In genomic region chr12:48977290-48978281, GRCh38 we compare ENCODE assay signal across 8 cellular contexts. TPM values are rescaled to one million over a fixed set of nuclear protein-coding genes. Genes with fewer than 3 reads are reported as not detected.
A peak's percentile ranks its signal among the peaks of the same experiment; 100 is the strongest.
DNase-seq lines count a peak whose midpoint lies in the region; ATAC-seq, FAIRE-seq and TF ChIP-seq lines count a peak whose summit lies in the region.

No MANE protein-coding gene starts in this region.

- in situ Hi-C loops in GM13977 (cut with MboI; ENCODE audit: low pct_unique_long_range_greater_than_20kb, low sequenced_read_pairs, unreplicated experiment) = no loop called here

- H3K4me3 ChIP-seq in Jurkat, Clone E6-1 (ENCODE audit: low read length) = no peak overlapping the region
- peak overlapping the region; percentile 27 for H3K4me3 ChIP-seq in colonic mucosa

- POLR2A ChIA-PET in activated CD4-positive, alpha-beta T cell treated with anti-CD3 and anti-CD28 coated beads for 36 hours (lab: Charles Lee) = interaction anchor here (0.5 to 0.7 kb wide), 2 partner anchors 21 to 33 kb away, joined by 5 read pairs; no protein-coding TSS in a partner anchor

- no peak overlapping the region for H3K27ac ChIP-seq in 22Rv1
- no peak overlapping the region for H3K27ac ChIP-seq in colonic mucosa

- H3K4me1 Mint-ChIP-seq in activated CD4-positive, alpha-beta T cell treated with anti-CD3 and anti-CD28 coated beads for 36 hours = peaks cover 54% of the 10 kb centered on the region
- H3K4me1 Mint-ChIP-seq in naive B cell = peaks cover 47 to 58% (median 48%) of the 10 kb centered on the region in 3 donors

- peak; percentile 69 for ATAC-seq in activated CD4-positive, alpha-beta T cell treated with anti-CD3 and anti-CD28 coated beads for 36 hours
- ATAC-seq in naive B cell (ENCODE audit: low read depth in 2 of 2) = peak; percentile 70 to 74
- peak; percentile 68 for ATAC-seq in stimulated activated naive CD8-positive, alpha-beta T cell treated with anti-CD3 and anti-CD28 coated beads, Interleukin-15, Interleukin-2, amounts not matched to agents 100 U/mL and 50 U/mL, for 24 hours

- H3K27ac Mint-ChIP-seq in activated CD4-positive, alpha-beta T cell treated with anti-CD3 and anti-CD28 coated beads for 36 hours = peak overlapping the region; percentile 10
- H3K27ac Mint-ChIP-seq in naive B cell = peak overlapping the region; percentile 80 to 93 (median 86)

- no peak for FAIRE-seq in GM19239 (lab: Jason Lieb, UNC)

- H3K36me3 ChIP-seq in colonic mucosa = no peaks in the 10 kb centered on the region

- H3K27me3 Mint-ChIP-seq in activated CD4-positive, alpha-beta T cell treated with anti-CD3 and anti-CD28 coated beads for 36 hours = peaks cover 73% of the 10 kb centered on the region
- H3K27me3 Mint-ChIP-seq in naive B cell = peaks cover 59 to 88% (median 85%) of the 10 kb centered on the region in 3 donors

- no peaks in the 10 kb centered on the region for H3K9me3 ChIP-seq in colonic mucosa

- peak; percentile 91 for DNase-seq in GM13977 (ENCODE audit: low spot score)
- peak; percentile 29 for DNase-seq in Jurkat, Clone E6-1 (ENCODE audit: low read depth, low spot score)
- peak; percentile 92 for DNase-seq in activated CD4-positive, alpha-beta T cell treated with anti-CD3 and anti-CD28 coated beads for 36 hours
- peak; percentile 73 for DNase-seq in colonic mucosa
- peak; percentile 84 for DNase-seq in naive B cell
- DNase-seq in stimulated activated naive CD8-positive, alpha-beta T cell treated with anti-CD3 and anti-CD28 coated beads, Interleukin-15, Interleukin-2, amounts not matched to agents 100 U/mL and 50 U/mL, for 24 hours = peak; percentile 94
- no peak for DNase-seq in GM19239 (ENCODE audit: insufficient read length, low spot score)

- CTCF ChIA-PET in activated CD4-positive, alpha-beta T cell treated with anti-CD3 and anti-CD28 coated beads for 36 hours (lab: Charles Lee) = interaction anchor here (0.5 to 13.1 kb wide), 23 partner anchors 10 to 1189 kb away, joined by 3 to 246 read pairs (median 4); partner anchors contain the start of genes ARF3, CERS5, DDN and DDX23

- H3K4me3 Mint-ChIP-seq in activated CD4-positive, alpha-beta T cell treated with anti-CD3 and anti-CD28 coated beads for 36 hours = peak overlapping the region; percentile 42
- peak overlapping the region; percentile 16 to 89 (median 76) for H3K4me3 Mint-ChIP-seq in naive B cell

- H3K27me3 ChIP-seq in colonic mucosa = peaks cover 76% of the 10 kb centered on the region

- peaks cover 36% of the 10 kb centered on the region for H3K4me1 ChIP-seq in colonic mucosa

- intact Hi-C loops in activated CD4-positive, alpha-beta T cell treated with anti-CD3 and anti-CD28 coated beads for 36 hours (cut with DNase I, micrococcal nuclease) = loop anchor here (1.0 to 10.0 kb wide), 11 partner anchors 20 to 973 kb away; partner anchors contain the start of genes ARF3 (in 2 of the 2), COL2A1 (in 1 of the 2), DDX23 (in 1 of the 2) and DNAJC22 (in 1 of the 2)
- intact Hi-C loops in colonic mucosa (cut with DNase I) = loop anchor here (5.0 kb wide), 1 partner anchor 40 kb away; no protein-coding TSS in a partner anchor

- H3K36me3 Mint-ChIP-seq in activated CD4-positive, alpha-beta T cell treated with anti-CD3 and anti-CD28 coated beads for 36 hours (ENCODE audit: low read depth) = no peaks in the 10 kb centered on the region
- H3K36me3 Mint-ChIP-seq in naive B cell = peaks cover 0 to 15% of the 10 kb centered on the region in 2 donors

- TF ChIP-seq CTCF in 22Rv1 (IDR thresholded peaks at IDR 0.05) (peak; percentile 97), GM13977 (IDR thresholded peaks at IDR 0.05; ENCODE audit: extremely low read depth, insufficient read depth, missing control alignments) (peak; percentile 81), colonic mucosa (IDR thresholded peaks at IDR 0.05) (peak; percentile 76)

- no peaks in the 10 kb centered on the region for H3K9me3 Mint-ChIP-seq in activated CD4-positive, alpha-beta T cell treated with anti-CD3 and anti-CD28 coated beads for 36 hours (ENCODE audit: low read depth)
- H3K9me3 Mint-ChIP-seq in naive B cell = no peaks in the 10 kb centered on the region

- no peak overlapping the region for H3K9ac ChIP-seq in colonic mucosa (ENCODE audit: low read depth in 2 of 2, low read length in 2 of 2)

RNA-seq across cellular contexts. Expression of gene WNT1, which starts 0.5 kb away (rescaled TPM):
- 1.7 TPM for polyA plus RNA-seq in Jurkat, Clone E6-1 (2012; ENCODE audit: insufficient read depth, insufficient read length)
- not detected for total RNA-seq in activated CD4-positive, alpha-beta T cell treated with anti-CD3 and anti-CD28 coated beads for 36 hours
- not detected for total RNA-seq in colonic mucosa
- polyA plus RNA-seq in naive B cell (ENCODE audit: low read depth in 6 of 6) = under 1 TPM in 1 of 6 donors, not detected in 5; 0.23 TPM

RNA-seq across cellular contexts. Expression of gene WNT10B, which starts 6.1 kb away (rescaled TPM):
- polyA plus RNA-seq in Jurkat, Clone E6-1 (2012; ENCODE audit: insufficient read depth, insufficient read length) = 5.6 TPM
- total RNA-seq in activated CD4-positive, alpha-beta T cell treated with anti-CD3 and anti-CD28 coated beads for 36 hours = under 1 TPM; 0.16 to 0.18 TPM
- total RNA-seq in colonic mucosa = under 1 TPM; 0.24 to 0.47 TPM
- polyA plus RNA-seq in naive B cell (ENCODE audit: low read depth in 6 of 6) = not detected

RNA-seq across cellular contexts. Expression of gene ARF3, which starts 20.3 kb away (rescaled TPM):
- polyA plus RNA-seq in Jurkat, Clone E6-1 (2012; ENCODE audit: insufficient read depth, insufficient read length) = 120 TPM
- total RNA-seq in activated CD4-positive, alpha-beta T cell treated with anti-CD3 and anti-CD28 coated beads for 36 hours = 10 to 100 TPM; 84.7 to 96.1 TPM
- 100 to 1,000 TPM; 255 to 261 TPM for total RNA-seq in colonic mucosa
- polyA plus RNA-seq in naive B cell (ENCODE audit: low read depth in 6 of 6) = 10 to 100 TPM; 21.7 to 40.3 (median 25.8) TPM

RNA-seq across cellular contexts. Expression of gene DDN, which starts 21.6 kb away (rescaled TPM):
- polyA plus RNA-seq in Jurkat, Clone E6-1 (2012; ENCODE audit: insufficient read depth, insufficient read length) = not detected
- under 1 TPM; 0.48 to 0.61 TPM for total RNA-seq in activated CD4-positive, alpha-beta T cell treated with anti-CD3 and anti-CD28 coated beads for 36 hours
- under 1 TPM; 0.17 to 0.21 TPM for total RNA-seq in colonic mucosa
- under 1 TPM in 5 of 6 donors, not detected in 1; 0.12 to 0.52 (median 0.20) TPM for polyA plus RNA-seq in naive B cell (ENCODE audit: low read depth in 6 of 6)

RNA-seq across cellular contexts. Expression of gene PRKAG1, which starts 41.0 kb away (rescaled TPM):
- 69.8 TPM for polyA plus RNA-seq in Jurkat, Clone E6-1 (2012; ENCODE audit: insufficient read depth, insufficient read length)
- total RNA-seq in activated CD4-positive, alpha-beta T cell treated with anti-CD3 and anti-CD28 coated beads for 36 hours = 10 to 100 TPM; 54.5 to 62.6 TPM
- 10 to 100 TPM; 49.5 to 54.8 TPM for total RNA-seq in colonic mucosa
- polyA plus RNA-seq in naive B cell (ENCODE audit: low read depth in 6 of 6) = 10 to 100 TPM; 36.2 to 76.2 (median 52.1) TPM
